In the genomic region with DNA sequence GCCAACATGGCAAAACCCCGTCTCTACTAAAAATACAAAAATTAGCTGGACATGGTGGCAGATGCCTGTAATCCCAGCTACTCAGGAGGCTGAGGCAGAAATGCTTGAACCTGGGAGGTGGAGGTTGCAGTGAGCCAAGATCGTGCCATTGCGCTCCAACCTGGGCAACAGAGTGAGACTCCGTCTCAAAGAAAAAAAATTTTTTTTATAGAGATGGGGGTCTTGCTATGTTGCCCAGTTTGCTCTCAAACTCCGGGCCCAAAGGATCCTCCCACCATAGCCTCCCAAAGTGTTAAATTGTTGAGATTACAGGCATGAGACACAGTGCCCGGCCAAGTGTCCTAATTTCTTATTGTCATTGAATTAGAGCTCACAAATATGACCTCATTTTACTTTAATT, we compare ENCODE assay signal across 2 cellular contexts. TPM values are rescaled to one million over a fixed set of nuclear protein-coding genes. Genes with fewer than 3 reads are reported as not detected.
"Had no signal": no experiment of that assay in that cellular context is flagged by ENCODE, and none has a peak within 500 bp of the region (broad histone marks: within the 10 kb centered on the region; RNA-seq: fewer than 3 reads in every experiment).

No MANE protein-coding gene starts in this region.

RNA-seq across cellular contexts. Expression of a gene that starts 15.3 kb away (rescaled TPM):
- total RNA-seq: G401 had no signal

RNA-seq across cellular contexts. Expression of a gene that starts 17.2 kb away (rescaled TPM):
- polyA plus RNA-seq: GM12878 had no signal
